ENCODE assay signal across 1 cellular context in the genomic region with DNA sequence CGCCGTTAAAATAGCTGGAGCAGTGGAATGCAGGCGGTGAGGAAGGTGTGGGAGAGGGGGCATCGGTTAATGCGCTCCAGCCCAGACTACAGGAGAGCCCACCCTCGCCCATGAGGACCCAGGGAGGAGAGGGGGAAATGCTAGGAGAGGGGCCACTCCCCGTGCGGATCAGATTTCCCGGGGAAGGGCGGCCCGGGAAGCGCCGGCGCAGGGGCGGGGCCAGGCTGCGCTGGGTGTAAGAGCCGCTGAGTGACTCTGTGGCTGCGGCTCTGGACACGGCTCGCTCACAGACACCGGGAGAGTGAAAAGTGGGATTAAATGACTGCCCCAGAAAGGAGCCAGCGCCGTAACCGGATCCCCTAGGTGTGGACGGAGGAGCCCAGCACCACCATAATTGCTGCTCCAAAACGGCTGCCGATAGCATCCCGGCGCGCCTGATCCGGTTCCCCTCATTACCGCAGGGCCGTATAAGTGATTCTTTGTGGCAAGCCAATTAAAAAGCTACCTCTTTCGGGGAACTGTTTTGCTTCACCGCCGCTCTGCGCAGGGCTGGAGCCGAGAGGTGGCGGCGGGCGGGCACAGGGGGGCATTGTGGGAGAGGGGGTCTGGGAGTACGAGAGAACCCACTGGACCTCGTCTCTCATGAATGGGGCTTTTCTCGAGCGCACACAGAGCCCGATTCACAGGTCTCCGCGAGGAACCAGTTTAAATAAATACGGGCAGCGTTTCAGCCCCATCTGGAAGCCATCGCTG.
TF ChIP-seq lines count a peak whose summit lies in the region.

No MANE protein-coding gene starts in this region.

TF ChIP-seq in HEK293, 187 proteins besides CTCF, POLR2A, EP300 and RAD21 (continued from another document and continues in another):
- TF ChIP-seq, protein P1, sequence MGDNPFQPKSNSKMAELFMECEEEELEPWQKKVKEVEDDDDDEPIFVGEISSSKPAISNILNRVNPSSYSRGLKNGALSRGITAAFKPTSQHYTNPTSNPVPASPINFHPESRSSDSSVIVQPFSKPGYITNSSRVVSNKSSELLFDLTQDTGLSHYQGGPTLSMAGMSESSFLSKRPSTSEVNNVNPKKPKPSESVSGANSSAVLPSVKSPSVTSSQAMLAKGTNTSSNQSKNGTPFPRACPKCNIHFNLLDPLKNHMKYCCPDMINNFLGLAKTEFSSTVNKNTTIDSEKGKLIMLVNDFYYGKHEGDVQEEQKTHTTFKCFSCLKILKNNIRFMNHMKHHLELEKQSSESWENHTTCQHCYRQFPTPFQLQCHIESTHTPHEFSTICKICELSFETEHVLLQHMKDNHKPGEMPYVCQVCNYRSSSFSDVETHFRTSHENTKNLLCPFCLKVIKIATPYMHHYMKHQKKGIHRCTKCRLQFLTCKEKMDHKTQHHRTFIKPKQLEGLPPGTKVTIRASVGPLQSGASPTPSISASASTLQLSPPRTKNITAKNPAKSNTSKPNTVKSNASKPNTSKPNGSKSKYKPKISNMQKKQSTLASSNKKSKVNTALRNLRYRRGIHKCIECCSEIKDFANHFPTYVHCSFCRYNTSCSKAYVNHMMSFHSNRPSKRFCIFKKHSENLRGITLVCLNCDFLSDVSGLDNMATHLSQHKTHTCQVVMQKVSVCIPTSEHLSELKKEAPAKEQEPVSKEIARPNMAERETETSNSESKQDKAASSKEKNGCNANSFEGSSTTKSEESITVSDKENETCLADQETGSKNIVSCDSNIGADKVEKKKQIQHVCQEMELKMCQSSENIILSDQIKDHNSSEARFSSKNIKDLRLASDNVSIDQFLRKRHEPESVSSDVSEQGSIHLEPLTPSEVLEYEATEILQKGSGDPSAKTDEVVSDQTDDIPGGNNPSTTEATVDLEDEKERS (tag by site-specific recombination; IDR thresholded peaks at IDR 0.05), result no peak
- TF ChIP-seq SCRT2 (tag by site-specific recombination; IDR thresholded peaks at IDR 0.05), result no peak
- peak; percentile 82; the same call in 1 of the 2 replicates for TF ChIP-seq KLF7 (tag by site-specific recombination; IDR thresholded peaks at IDR 0.05; ENCODE audit: borderline replicate concordance)
- no peak for TF ChIP-seq ZNF174 (tag by site-specific recombination; IDR thresholded peaks at IDR 0.05)
- TF ChIP-seq ZSCAN23 (tag by site-specific recombination; IDR thresholded peaks at IDR 0.05), result no peak
- TF ChIP-seq, protein P2, sequence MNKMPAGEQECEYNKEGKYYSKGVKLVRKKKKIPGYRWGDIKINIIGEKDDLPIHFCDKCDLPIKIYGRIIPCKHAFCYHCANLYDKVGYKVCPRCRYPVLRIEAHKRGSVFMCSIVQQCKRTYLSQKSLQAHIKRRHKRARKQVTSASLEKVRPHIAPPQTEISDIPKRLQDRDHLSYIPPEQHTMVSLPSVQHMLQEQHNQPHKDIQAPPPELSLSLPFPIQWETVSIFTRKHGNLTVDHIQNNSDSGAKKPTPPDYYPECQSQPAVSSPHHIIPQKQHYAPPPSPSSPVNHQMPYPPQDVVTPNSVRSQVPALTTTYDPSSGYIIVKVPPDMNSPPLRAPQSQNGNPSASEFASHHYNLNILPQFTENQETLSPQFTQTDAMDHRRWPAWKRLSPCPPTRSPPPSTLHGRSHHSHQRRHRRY (tag by site-specific recombination; IDR thresholded peaks at IDR 0.05), result no peak
- TF ChIP-seq ZBTB1 (tag by site-specific recombination; IDR thresholded peaks at IDR 0.05), result no peak
- TF ChIP-seq ZNF701 (tag by site-specific recombination; IDR thresholded peaks at IDR 0.05), result no peak
- TF ChIP-seq, protein P3, sequence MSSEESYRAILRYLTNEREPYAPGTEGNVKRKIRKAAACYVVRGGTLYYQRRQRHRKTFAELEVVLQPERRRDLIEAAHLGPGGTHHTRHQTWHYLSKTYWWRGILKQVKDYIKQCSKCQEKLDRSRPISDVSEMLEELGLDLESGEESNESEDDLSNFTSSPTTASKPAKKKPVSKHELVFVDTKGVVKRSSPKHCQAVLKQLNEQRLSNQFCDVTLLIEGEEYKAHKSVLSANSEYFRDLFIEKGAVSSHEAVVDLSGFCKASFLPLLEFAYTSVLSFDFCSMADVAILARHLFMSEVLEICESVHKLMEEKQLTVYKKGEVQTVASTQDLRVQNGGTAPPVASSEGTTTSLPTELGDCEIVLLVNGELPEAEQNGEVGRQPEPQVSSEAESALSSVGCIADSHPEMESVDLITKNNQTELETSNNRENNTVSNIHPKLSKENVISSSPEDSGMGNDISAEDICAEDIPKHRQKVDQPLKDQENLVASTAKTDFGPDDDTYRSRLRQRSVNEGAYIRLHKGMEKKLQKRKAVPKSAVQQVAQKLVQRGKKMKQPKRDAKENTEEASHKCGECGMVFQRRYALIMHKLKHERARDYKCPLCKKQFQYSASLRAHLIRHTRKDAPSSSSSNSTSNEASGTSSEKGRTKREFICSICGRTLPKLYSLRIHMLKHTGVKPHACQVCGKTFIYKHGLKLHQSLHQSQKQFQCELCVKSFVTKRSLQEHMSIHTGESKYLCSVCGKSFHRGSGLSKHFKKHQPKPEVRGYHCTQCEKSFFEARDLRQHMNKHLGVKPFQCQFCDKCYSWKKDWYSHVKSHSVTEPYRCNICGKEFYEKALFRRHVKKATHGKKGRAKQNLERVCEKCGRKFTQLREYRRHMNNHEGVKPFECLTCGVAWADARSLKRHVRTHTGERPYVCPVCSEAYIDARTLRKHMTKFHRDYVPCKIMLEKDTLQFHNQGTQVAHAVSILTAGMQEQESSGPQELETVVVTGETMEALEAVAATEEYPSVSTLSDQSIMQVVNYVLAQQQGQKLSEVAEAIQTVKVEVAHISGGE (tag by site-specific recombination; conservative IDR thresholded peaks at IDR 0.05; ENCODE audit: low read depth), result peak; percentile 49; the same call in 1 of the 2 replicates
- TF ChIP-seq, protein P4, sequence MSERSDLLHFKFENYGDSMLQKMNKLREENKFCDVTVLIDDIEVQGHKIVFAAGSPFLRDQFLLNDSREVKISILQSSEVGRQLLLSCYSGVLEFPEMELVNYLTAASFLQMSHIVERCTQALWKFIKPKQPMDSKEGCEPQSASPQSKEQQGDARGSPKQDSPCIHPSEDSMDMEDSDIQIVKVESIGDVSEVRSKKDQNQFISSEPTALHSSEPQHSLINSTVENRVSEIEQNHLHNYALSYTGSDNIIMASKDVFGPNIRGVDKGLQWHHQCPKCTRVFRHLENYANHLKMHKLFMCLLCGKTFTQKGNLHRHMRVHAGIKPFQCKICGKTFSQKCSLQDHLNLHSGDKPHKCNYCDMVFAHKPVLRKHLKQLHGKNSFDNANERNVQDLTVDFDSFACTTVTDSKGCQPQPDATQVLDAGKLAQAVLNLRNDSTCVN (tag by site-specific recombination; optimal IDR thresholded peaks at IDR 0.05), result peak; percentile 57
- TF ChIP-seq, protein P5, sequence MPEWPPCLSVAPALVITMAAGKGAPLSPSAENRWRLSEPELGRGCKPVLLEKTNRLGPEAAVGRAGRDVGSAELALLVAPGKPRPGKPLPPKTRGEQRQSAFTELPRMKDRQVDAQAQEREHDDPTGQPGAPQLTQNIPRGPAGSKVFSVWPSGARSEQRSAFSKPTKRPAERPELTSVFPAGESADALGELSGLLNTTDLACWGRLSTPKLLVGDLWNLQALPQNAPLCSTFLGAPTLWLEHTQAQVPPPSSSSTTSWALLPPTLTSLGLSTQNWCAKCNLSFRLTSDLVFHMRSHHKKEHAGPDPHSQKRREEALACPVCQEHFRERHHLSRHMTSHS (tag by site-specific recombination; IDR thresholded peaks at IDR 0.05), result no peak
- TF ChIP-seq, protein P6, sequence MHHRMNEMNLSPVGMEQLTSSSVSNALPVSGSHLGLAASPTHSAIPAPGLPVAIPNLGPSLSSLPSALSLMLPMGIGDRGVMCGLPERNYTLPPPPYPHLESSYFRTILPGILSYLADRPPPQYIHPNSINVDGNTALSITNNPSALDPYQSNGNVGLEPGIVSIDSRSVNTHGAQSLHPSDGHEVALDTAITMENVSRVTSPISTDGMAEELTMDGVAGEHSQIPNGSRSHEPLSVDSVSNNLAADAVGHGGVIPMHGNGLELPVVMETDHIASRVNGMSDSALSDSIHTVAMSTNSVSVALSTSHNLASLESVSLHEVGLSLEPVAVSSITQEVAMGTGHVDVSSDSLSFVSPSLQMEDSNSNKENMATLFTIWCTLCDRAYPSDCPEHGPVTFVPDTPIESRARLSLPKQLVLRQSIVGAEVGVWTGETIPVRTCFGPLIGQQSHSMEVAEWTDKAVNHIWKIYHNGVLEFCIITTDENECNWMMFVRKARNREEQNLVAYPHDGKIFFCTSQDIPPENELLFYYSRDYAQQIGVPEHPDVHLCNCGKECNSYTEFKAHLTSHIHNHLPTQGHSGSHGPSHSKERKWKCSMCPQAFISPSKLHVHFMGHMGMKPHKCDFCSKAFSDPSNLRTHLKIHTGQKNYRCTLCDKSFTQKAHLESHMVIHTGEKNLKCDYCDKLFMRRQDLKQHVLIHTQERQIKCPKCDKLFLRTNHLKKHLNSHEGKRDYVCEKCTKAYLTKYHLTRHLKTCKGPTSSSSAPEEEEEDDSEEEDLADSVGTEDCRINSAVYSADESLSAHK (tag by site-specific recombination; IDR thresholded peaks at IDR 0.05), result no peak; the same call in 1 of the 2 replicates
- TF ChIP-seq ZNF560 (tag by site-specific recombination; IDR thresholded peaks at IDR 0.05; ENCODE audit: borderline replicate concordance), result no peak
- peak; percentile 71 for TF ChIP-seq SP7 (tag by site-specific recombination; IDR thresholded peaks at IDR 0.05)
- TF ChIP-seq ZNF670 (tag by site-specific recombination; IDR thresholded peaks at IDR 0.05; ENCODE audit: low read depth), result no peak
- peak; percentile 98 for TF ChIP-seq ZNF341 (tag by site-specific recombination; IDR thresholded peaks at IDR 0.05; ENCODE audit: low read depth)
- TF ChIP-seq, protein P7, sequence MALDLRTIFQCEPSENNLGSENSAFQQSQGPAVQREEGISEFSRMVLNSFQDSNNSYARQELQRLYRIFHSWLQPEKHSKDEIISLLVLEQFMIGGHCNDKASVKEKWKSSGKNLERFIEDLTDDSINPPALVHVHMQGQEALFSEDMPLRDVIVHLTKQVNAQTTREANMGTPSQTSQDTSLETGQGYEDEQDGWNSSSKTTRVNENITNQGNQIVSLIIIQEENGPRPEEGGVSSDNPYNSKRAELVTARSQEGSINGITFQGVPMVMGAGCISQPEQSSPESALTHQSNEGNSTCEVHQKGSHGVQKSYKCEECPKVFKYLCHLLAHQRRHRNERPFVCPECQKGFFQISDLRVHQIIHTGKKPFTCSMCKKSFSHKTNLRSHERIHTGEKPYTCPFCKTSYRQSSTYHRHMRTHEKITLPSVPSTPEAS (tag by site-specific recombination; IDR thresholded peaks at IDR 0.05), result no peak
- no peak for TF ChIP-seq ZFP41 (tag by site-specific recombination; IDR thresholded peaks at IDR 0.05; ENCODE audit: borderline replicate concordance)
- TF ChIP-seq ZNF169 (tag by site-specific recombination; IDR thresholded peaks at IDR 0.05), result no peak
- no peak for TF ChIP-seq ZNF707 (tag by site-specific recombination; IDR thresholded peaks at IDR 0.05)
- TF ChIP-seq ZNF433 (tag by site-specific recombination; IDR thresholded peaks at IDR 0.05; ENCODE audit: low read depth), result no peak
- TF ChIP-seq ZNF621 (tag by site-specific recombination; IDR thresholded peaks at IDR 0.05), result no peak
- peak; percentile 42 for TF ChIP-seq KLF10 (tag by site-specific recombination; IDR thresholded peaks at IDR 0.05)
- peak; percentile 62 for TF ChIP-seq EGR2 (tag by site-specific recombination; IDR thresholded peaks at IDR 0.05; ENCODE audit: low read depth)
- TF ChIP-seq ZNF596 (tag by site-specific recombination; IDR thresholded peaks at IDR 0.05), result no peak; the same call in 1 of the 2 replicates
- TF ChIP-seq, protein P8, sequence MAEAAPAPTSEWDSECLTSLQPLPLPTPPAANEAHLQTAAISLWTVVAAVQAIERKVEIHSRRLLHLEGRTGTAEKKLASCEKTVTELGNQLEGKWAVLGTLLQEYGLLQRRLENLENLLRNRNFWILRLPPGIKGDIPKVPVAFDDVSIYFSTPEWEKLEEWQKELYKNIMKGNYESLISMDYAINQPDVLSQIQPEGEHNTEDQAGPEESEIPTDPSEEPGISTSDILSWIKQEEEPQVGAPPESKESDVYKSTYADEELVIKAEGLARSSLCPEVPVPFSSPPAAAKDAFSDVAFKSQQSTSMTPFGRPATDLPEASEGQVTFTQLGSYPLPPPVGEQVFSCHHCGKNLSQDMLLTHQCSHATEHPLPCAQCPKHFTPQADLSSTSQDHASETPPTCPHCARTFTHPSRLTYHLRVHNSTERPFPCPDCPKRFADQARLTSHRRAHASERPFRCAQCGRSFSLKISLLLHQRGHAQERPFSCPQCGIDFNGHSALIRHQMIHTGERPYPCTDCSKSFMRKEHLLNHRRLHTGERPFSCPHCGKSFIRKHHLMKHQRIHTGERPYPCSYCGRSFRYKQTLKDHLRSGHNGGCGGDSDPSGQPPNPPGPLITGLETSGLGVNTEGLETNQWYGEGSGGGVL (tag by site-specific recombination; IDR thresholded peaks at IDR 0.05), result peak; percentile 97
- TF ChIP-seq, protein P9, sequence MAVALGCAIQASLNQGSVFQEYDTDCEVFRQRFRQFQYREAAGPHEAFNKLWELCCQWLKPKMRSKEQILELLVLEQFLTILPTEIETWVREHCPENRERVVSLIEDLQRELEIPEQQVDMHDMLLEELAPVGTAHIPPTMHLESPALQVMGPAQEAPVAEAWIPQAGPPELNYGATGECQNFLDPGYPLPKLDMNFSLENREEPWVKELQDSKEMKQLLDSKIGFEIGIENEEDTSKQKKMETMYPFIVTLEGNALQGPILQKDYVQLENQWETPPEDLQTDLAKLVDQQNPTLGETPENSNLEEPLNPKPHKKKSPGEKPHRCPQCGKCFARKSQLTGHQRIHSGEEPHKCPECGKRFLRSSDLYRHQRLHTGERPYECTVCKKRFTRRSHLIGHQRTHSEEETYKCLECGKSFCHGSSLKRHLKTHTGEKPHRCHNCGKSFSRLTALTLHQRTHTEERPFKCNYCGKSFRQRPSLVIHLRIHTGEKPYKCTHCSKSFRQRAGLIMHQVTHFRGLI (tag by site-specific recombination; IDR thresholded peaks at IDR 0.05), result no peak
- TF ChIP-seq MZF1 (tag by site-specific recombination; IDR thresholded peaks at IDR 0.05; ENCODE audit: borderline replicate concordance), result peak; percentile 48; the same call in 1 of the 2 replicates
- TF ChIP-seq REPIN1 (tag by site-specific recombination; IDR thresholded peaks at IDR 0.05; ENCODE audit: low read depth), result no peak
- TF ChIP-seq ZNF426 (tag by site-specific recombination; IDR thresholded peaks at IDR 0.05), result no peak
- TF ChIP-seq, protein P10, sequence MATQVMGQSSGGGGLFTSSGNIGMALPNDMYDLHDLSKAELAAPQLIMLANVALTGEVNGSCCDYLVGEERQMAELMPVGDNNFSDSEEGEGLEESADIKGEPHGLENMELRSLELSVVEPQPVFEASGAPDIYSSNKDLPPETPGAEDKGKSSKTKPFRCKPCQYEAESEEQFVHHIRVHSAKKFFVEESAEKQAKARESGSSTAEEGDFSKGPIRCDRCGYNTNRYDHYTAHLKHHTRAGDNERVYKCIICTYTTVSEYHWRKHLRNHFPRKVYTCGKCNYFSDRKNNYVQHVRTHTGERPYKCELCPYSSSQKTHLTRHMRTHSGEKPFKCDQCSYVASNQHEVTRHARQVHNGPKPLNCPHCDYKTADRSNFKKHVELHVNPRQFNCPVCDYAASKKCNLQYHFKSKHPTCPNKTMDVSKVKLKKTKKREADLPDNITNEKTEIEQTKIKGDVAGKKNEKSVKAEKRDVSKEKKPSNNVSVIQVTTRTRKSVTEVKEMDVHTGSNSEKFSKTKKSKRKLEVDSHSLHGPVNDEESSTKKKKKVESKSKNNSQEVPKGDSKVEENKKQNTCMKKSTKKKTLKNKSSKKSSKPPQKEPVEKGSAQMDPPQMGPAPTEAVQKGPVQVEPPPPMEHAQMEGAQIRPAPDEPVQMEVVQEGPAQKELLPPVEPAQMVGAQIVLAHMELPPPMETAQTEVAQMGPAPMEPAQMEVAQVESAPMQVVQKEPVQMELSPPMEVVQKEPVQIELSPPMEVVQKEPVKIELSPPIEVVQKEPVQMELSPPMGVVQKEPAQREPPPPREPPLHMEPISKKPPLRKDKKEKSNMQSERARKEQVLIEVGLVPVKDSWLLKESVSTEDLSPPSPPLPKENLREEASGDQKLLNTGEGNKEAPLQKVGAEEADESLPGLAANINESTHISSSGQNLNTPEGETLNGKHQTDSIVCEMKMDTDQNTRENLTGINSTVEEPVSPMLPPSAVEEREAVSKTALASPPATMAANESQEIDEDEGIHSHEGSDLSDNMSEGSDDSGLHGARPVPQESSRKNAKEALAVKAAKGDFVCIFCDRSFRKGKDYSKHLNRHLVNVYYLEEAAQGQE (tag by site-specific recombination; IDR thresholded peaks at IDR 0.05), result no peak
